ENCODE assay signal across 8 cellular contexts in genomic region chr20:53828673-53829085, GRCh38.
DNase-seq lines count a peak whose midpoint lies in the region; ATAC-seq, FAIRE-seq and TF ChIP-seq lines count a peak whose summit lies in the region.

No MANE protein-coding gene starts in this region.

- no peaks in the 10 kb centered on the region for H3K36me3 ChIP-seq in endothelial cell of umbilical vein (ENCODE audit: control insufficient read depth in 2 of 2, extremely low read depth in 1 of 2, insufficient read depth in 2 of 2, low read length in 2 of 2)
- H3K36me3 ChIP-seq in muscle layer of colon (ENCODE audit: insufficient read depth, low read length), result no peaks in the 10 kb centered on the region

- no peak overlapping the region for H2AFZ ChIP-seq in endothelial cell of umbilical vein (ENCODE audit: low read depth, low read length)

- H3K9ac ChIP-seq in endothelial cell of umbilical vein (replicated peaks; ENCODE audit: extremely low read depth, insufficient read depth, low read length), result peak overlapping the region; percentile 98
- H3K9ac ChIP-seq in muscle layer of colon (ENCODE audit: low read length), result no peak overlapping the region

- H3K9me1 ChIP-seq in endothelial cell of umbilical vein (replicated peaks; ENCODE audit: control insufficient read depth, extremely low read depth, insufficient read depth, low read length), result no peaks in the 10 kb centered on the region

- BruUV-seq in endothelial cell of umbilical vein (replicated peaks; lab: Mats Ljungman, UMichigan), result no TSS peak

- H3K27ac ChIP-seq in endothelial cell of umbilical vein (ENCODE audit: insufficient read depth, low read depth, low read length), result peak overlapping the region; percentile 100
- H3K27ac ChIP-seq in muscle layer of colon (ENCODE audit: low read depth, low read length), result peak overlapping the region; percentile 54

- H3K4me3 ChIP-seq in endothelial cell of umbilical vein (replicated peaks in 1 of 3; ENCODE audit: insufficient read depth in 1 of 3, low read depth in 1 of 3, low read length in 3 of 3), result peak overlapping the region in 2 of 3 experiments; percentile 19 to 57
- H3K4me3 ChIP-seq in muscle layer of colon (ENCODE audit: low read depth in 1 of 2, low read length in 2 of 2), result peak overlapping the region in 1 of 2 donors; percentile 22

- POLR2A ChIA-PET in endothelial cell of umbilical vein (lab: Charles Lee), result interaction anchor here (0.7 kb wide), 1 partner anchor 66 kb away, joined by 3 read pairs; no protein-coding TSS in a partner anchor

- H3K9me3 ChIP-seq in endothelial cell of umbilical vein (replicated peaks; ENCODE audit: control insufficient read depth, insufficient read depth, low read length) (no peaks in the 10 kb centered on the region), muscle layer of colon (ENCODE audit: low read length) (no peaks in the 10 kb centered on the region)

- CTCF ChIA-PET in endothelial cell of umbilical vein (lab: Charles Lee), result interaction anchor here (1.3 to 2.5 kb wide), 9 partner anchors 22 to 234 kb away, joined by 3 to 13 read pairs (median 5); partner anchors contain the start of gene ZNF217

- peak; percentile 92 for FAIRE-seq in endothelial cell of umbilical vein (lab: Jason Lieb, UNC)

- intact Hi-C loops in Right ventricle myocardium inferior (cut with DNase I) (loop anchor here (5.0 to 10.0 kb wide), 3 partner anchors 39 to 231 kb away; no protein-coding TSS in a partner anchor), cardiac septum (cut with DNase I) (loop anchor here (2.0 to 10.0 kb wide), 4 partner anchors 39 to 246 kb away; no protein-coding TSS in a partner anchor), endothelial cell of umbilical vein (cut with micrococcal nuclease) (loop anchor here (1.0 to 5.0 kb wide), 11 partner anchors 37 to 249 kb away; no protein-coding TSS in a partner anchor)

- peak overlapping the region; percentile 98 for H3K4me2 ChIP-seq in endothelial cell of umbilical vein (ENCODE audit: insufficient read depth, low read length)

- no peaks in the 10 kb centered on the region for H3K79me2 ChIP-seq in endothelial cell of umbilical vein (ENCODE audit: control insufficient read depth, insufficient read depth, low read length)

- in situ Hi-C loops in GM13977 (cut with MboI; ENCODE audit: low pct_unique_long_range_greater_than_20kb, low sequenced_read_pairs, unreplicated experiment), result no loop called here

- TF ChIP-seq POLR2A in endothelial cell of umbilical vein (IDR thresholded peaks at IDR 0.05; ENCODE audit: low read depth, low read length), result peak; percentile 47

- H3K27me3 ChIP-seq in endothelial cell of umbilical vein (ENCODE audit: control insufficient read depth in 2 of 2, insufficient read depth in 2 of 2, low read length in 2 of 2) (no peaks in the 10 kb centered on the region), muscle layer of colon (ENCODE audit: control insufficient read depth in 1 of 2, insufficient read depth in 2 of 2, low read length in 2 of 2) (no peaks in the 10 kb centered on the region)

- TF ChIP-seq CTCF in endothelial cell of umbilical vein (IDR thresholded peaks at IDR 0.05; ENCODE audit: extremely low read depth in 1 of 2, insufficient read depth in 1 of 2, low read depth in 1 of 2, low read length in 2 of 2), result no peak
- TF ChIP-seq CTCF in GM13977 (IDR thresholded peaks at IDR 0.05; ENCODE audit: extremely low read depth, insufficient read depth, missing control alignments), result no peak

- DNase-seq in Right ventricle myocardium inferior (ENCODE audit: missing footprints), result no peak
- no peak for DNase-seq in cardiac septum (ENCODE audit: low spot score)
- DNase-seq in endothelial cell of umbilical vein (ENCODE audit: low read depth, low spot score), result peak; percentile 96
- DNase-seq in NCI-H128 (lab: John Stamatoyannopoulos, UW; ENCODE audit: unreplicated experiment), result no peak
- DNase-seq in GM13977 (ENCODE audit: low spot score), result no peak
- no peak for DNase-seq in GM19238 (ENCODE audit: insufficient read length, low spot score)

- H3K4me1 ChIP-seq in endothelial cell of umbilical vein (ENCODE audit: control insufficient read depth, extremely low read depth, insufficient read depth, low read length) (peaks cover 35% of the 10 kb centered on the region), muscle layer of colon (ENCODE audit: insufficient read depth, low read length) (peaks cover 38% of the 10 kb centered on the region)

- dilution Hi-C loops in endothelial cell of umbilical vein (cut with MboI; ENCODE audit: extremely low pct_ligation_motif_present, low sequenced_read_pairs), result no loop called here

- ATAC-seq in Right ventricle myocardium inferior, result peak; percentile 65
- peak; percentile 77 for ATAC-seq in SK-N-SH treated with all-trans-retinoic acid at 6 μM for 48 hours

- no peaks in the 10 kb centered on the region for H4K20me1 ChIP-seq in endothelial cell of umbilical vein (replicated peaks; ENCODE audit: control insufficient read depth, extremely low read depth, insufficient read depth, low read length)

TF ChIP-seq in SK-N-SH treated with all-trans-retinoic acid at 6 μM for 48 hours, 23 proteins besides CTCF, POLR2A, EP300 and RAD21 (continues in another document):
- TF ChIP-seq, protein P1, sequence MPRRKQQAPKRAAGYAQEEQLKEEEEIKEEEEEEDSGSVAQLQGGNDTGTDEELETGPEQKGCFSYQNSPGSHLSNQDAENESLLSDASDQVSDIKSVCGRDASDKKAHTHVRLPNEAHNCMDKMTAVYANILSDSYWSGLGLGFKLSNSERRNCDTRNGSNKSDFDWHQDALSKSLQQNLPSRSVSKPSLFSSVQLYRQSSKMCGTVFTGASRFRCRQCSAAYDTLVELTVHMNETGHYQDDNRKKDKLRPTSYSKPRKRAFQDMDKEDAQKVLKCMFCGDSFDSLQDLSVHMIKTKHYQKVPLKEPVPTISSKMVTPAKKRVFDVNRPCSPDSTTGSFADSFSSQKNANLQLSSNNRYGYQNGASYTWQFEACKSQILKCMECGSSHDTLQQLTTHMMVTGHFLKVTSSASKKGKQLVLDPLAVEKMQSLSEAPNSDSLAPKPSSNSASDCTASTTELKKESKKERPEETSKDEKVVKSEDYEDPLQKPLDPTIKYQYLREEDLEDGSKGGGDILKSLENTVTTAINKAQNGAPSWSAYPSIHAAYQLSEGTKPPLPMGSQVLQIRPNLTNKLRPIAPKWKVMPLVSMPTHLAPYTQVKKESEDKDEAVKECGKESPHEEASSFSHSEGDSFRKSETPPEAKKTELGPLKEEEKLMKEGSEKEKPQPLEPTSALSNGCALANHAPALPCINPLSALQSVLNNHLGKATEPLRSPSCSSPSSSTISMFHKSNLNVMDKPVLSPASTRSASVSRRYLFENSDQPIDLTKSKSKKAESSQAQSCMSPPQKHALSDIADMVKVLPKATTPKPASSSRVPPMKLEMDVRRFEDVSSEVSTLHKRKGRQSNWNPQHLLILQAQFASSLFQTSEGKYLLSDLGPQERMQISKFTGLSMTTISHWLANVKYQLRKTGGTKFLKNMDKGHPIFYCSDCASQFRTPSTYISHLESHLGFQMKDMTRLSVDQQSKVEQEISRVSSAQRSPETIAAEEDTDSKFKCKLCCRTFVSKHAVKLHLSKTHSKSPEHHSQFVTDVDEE (CRISPR knock-in tag; IDR thresholded peaks at IDR 0.05), result no peak
- TF ChIP-seq ZFP3 (CRISPR knock-in tag; IDR thresholded peaks at IDR 0.05) (no peak), ESRRG (CRISPR knock-in tag; IDR thresholded peaks at IDR 0.05) (no peak), CSDC2 (CRISPR knock-in tag; IDR thresholded peaks at IDR 0.05) (no peak)

TF ChIP-seq in endothelial cell of umbilical vein, 7 proteins besides CTCF, POLR2A, EP300 and RAD21:
- TF ChIP-seq, protein P2, sequence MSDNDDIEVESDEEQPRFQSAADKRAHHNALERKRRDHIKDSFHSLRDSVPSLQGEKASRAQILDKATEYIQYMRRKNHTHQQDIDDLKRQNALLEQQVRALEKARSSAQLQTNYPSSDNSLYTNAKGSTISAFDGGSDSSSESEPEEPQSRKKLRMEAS (IDR thresholded peaks at IDR 0.05; ENCODE audit: insufficient read depth, insufficient read length), result no peak
- TF ChIP-seq GATA2 (IDR thresholded peaks at IDR 0.05; ENCODE audit: insufficient read depth, insufficient read length, low read depth, low read length) (peak; percentile 59), JUN (IDR thresholded peaks at IDR 0.05; ENCODE audit: borderline replicate concordance, insufficient read depth, insufficient read length, low read depth) (peak; percentile 9), FOS (IDR thresholded peaks at IDR 0.05; ENCODE audit: borderline replicate concordance, insufficient read depth, low read length) (peak; percentile 8), EZH2 (IDR thresholded peaks at IDR 0.05; ENCODE audit: borderline replicate concordance, low read depth, low read length, severe bottlenecking) (no peak), MYC (IDR thresholded peaks at IDR 0.05; ENCODE audit: low read depth, low read length) (no peak), POLR2AphosphoS5 (IDR thresholded peaks at IDR 0.05; ENCODE audit: insufficient read depth, low read depth, low read length) (peak; percentile 82)
TF ChIP-seq in endothelial cell of umbilical vein: peak in this region for 4.
